ENCODE assay signal across 1 cellular context in genomic region chr7:108284349-108285017, GRCh38.
TF ChIP-seq lines count a peak whose summit lies in the region.

No MANE protein-coding gene starts in this region.

TF ChIP-seq in GM12878, 131 proteins besides CTCF, POLR2A, EP300 and RAD21 (continued from another document):
- TF ChIP-seq, protein P1, sequence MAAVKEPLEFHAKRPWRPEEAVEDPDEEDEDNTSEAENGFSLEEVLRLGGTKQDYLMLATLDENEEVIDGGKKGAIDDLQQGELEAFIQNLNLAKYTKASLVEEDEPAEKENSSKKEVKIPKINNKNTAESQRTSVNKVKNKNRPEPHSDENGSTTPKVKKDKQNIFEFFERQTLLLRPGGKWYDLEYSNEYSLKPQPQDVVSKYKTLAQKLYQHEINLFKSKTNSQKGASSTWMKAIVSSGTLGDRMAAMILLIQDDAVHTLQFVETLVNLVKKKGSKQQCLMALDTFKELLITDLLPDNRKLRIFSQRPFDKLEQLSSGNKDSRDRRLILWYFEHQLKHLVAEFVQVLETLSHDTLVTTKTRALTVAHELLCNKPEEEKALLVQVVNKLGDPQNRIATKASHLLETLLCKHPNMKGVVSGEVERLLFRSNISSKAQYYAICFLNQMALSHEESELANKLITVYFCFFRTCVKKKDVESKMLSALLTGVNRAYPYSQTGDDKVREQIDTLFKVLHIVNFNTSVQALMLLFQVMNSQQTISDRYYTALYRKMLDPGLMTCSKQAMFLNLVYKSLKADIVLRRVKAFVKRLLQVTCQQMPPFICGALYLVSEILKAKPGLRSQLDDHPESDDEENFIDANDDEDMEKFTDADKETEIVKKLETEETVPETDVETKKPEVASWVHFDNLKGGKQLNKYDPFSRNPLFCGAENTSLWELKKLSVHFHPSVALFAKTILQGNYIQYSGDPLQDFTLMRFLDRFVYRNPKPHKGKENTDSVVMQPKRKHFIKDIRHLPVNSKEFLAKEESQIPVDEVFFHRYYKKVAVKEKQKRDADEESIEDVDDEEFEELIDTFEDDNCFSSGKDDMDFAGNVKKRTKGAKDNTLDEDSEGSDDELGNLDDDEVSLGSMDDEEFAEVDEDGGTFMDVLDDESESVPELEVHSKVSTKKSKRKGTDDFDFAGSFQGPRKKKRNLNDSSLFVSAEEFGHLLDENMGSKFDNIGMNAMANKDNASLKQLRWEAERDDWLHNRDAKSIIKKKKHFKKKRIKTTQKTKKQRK (IDR thresholded peaks at IDR 0.05; ENCODE audit: low read depth, low read length) = no peak
- peak; percentile 89 for TF ChIP-seq ZNF24 (IDR thresholded peaks at IDR 0.05)
- no peak for TF ChIP-seq ZBED1 (IDR thresholded peaks at IDR 0.05; ENCODE audit: borderline replicate concordance)
- 0 out of 2 replicates have a peak, but pooled peaks have one; percentile 44 for TF ChIP-seq CHD2 (IDR thresholded peaks at IDR 0.05; ENCODE audit: borderline replicate concordance, low read depth, low read length)
- TF ChIP-seq MTA2 (IDR thresholded peaks at IDR 0.05; ENCODE audit: low read depth) = peak; percentile 80
- TF ChIP-seq NFYA (IDR thresholded peaks at IDR 0.05; ENCODE audit: borderline replicate concordance, low read depth, low read length) = no peak
- 0 out of 2 replicates have a peak, but pooled peaks have one; percentile 31 for TF ChIP-seq BMI1 (IDR thresholded peaks at IDR 0.05; ENCODE audit: borderline replicate concordance)
- TF ChIP-seq DPF2 (IDR thresholded peaks at IDR 0.05) = peak; percentile 63
- TF ChIP-seq CREB1 (IDR thresholded peaks at IDR 0.05; ENCODE audit: low read depth) = no peak
- no peak for TF ChIP-seq RELA (IDR thresholded peaks at IDR 0.05; ENCODE audit: borderline replicate concordance, partially characterized antibody)
- TF ChIP-seq, protein P2, sequence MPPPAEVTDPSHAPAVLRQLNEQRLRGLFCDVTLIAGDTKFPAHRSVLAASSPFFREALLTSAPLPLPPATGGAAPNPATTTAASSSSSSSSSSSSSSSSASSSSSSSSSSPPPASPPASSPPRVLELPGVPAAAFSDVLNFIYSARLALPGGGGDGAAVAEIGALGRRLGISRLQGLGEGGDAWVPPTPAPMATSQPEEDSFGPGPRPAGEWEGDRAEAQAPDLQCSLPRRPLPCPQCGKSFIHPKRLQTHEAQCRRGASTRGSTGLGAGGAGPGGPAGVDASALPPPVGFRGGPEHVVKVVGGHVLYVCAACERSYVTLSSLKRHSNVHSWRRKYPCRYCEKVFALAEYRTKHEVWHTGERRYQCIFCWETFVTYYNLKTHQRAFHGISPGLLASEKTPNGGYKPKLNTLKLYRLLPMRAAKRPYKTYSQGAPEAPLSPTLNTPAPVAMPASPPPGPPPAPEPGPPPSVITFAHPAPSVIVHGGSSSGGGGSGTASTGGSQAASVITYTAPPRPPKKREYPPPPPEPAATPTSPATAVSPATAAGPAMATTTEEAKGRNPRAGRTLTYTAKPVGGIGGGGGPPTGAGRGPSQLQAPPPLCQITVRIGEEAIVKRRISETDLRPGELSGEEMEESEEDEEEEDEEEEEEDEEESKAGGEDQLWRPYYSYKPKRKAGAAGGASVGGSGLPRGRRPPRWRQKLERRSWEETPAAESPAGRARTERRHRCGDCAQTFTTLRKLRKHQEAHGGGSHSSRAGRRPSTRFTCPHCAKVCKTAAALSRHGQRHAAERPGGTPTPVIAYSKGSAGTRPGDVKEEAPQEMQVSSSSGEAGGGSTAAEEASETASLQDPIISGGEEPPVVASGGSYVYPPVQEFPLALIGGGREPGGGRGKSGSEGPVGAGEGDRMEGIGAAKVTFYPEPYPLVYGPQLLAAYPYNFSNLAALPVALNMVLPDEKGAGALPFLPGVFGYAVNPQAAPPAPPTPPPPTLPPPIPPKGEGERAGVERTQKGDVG (CRISPR knock-in tag; IDR thresholded peaks at IDR 0.05) = no peak
- TF ChIP-seq BHLHE40 (IDR thresholded peaks at IDR 0.05; ENCODE audit: borderline replicate concordance in 1 of 2, low read depth in 2 of 2, low read length in 1 of 2) = peak in 1 of 2 experiments; percentile 32; a peak in 1 of 4 replicates
- peak; percentile 13 to 54; a peak in 2 of 4 replicates for TF ChIP-seq IKZF2 (IDR thresholded peaks at IDR 0.05)
- TF ChIP-seq SMARCA5 (IDR thresholded peaks at IDR 0.05) = no peak
- TF ChIP-seq, protein P3, sequence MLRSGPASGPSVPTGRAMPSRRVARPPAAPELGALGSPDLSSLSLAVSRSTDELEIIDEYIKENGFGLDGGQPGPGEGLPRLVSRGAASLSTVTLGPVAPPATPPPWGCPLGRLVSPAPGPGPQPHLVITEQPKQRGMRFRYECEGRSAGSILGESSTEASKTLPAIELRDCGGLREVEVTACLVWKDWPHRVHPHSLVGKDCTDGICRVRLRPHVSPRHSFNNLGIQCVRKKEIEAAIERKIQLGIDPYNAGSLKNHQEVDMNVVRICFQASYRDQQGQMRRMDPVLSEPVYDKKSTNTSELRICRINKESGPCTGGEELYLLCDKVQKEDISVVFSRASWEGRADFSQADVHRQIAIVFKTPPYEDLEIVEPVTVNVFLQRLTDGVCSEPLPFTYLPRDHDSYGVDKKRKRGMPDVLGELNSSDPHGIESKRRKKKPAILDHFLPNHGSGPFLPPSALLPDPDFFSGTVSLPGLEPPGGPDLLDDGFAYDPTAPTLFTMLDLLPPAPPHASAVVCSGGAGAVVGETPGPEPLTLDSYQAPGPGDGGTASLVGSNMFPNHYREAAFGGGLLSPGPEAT (IDR thresholded peaks at IDR 0.05; ENCODE audit: low read depth) = 0 out of 2 replicates have a peak, but pooled peaks have one; percentile 22
- no peak for TF ChIP-seq SMC3 (IDR thresholded peaks at IDR 0.05; ENCODE audit: borderline replicate concordance, low read length)
- no peak for TF ChIP-seq HDAC2 (IDR thresholded peaks at IDR 0.05)
- TF ChIP-seq KLF5 (IDR thresholded peaks at IDR 0.05; ENCODE audit: partially characterized antibody) = no peak
- no peak for TF ChIP-seq SIN3A (IDR thresholded peaks at IDR 0.05; ENCODE audit: low read depth, low read length)
